In genomic region chr2:130303142-130303541, GRCh38 we compare ENCODE assay signal across 17 cellular contexts. TPM values are rescaled to one million over a fixed set of nuclear protein-coding genes. Genes with fewer than 3 reads are reported as not detected.
DNase-seq lines count a peak whose midpoint lies in the region; ATAC-seq and TF ChIP-seq lines count a peak whose summit lies in the region.
"Had no signal": no experiment of that assay in that cellular context is flagged by ENCODE, and none has a peak within 500 bp of the region (broad histone marks: within the 10 kb centered on the region; RNA-seq: fewer than 3 reads in every experiment).

No MANE protein-coding gene starts in this region.

- H3K4me1 ChIP-seq in MM.1S (ENCODE audit: low read length), result no peaks in the 10 kb centered on the region
- H3K4me1 ChIP-seq: right lobe of liver had no signal

- no peak for TF ChIP-seq CTCF in MM.1S (IDR thresholded peaks at IDR 0.05; ENCODE audit: low read length)

- peak; percentile 86 for ATAC-seq in GM18511 (IDR thresholded peaks at IDR 0.05; ENCODE audit: unreplicated experiment)
- ATAC-seq in GM19455 (IDR thresholded peaks at IDR 0.05; ENCODE audit: unreplicated experiment), result peak; percentile 88
- ATAC-seq in HG02678 (IDR thresholded peaks at IDR 0.05; ENCODE audit: unreplicated experiment), result peak; percentile 82
- peak; percentile 77 for ATAC-seq in HG03280 (IDR thresholded peaks at IDR 0.05; ENCODE audit: unreplicated experiment)
- ATAC-seq in Right ventricle myocardium inferior, result no peak
- ATAC-seq: activated T-cell treated with anti-CD3 and anti-CD28 coated beads, Interleukin-2, amount 50 U/mL, for 72 hours; right lobe of liver; stimulated activated naive B cell treated with anti-CD40 and anti-IgM and Interleukin-4, amounts not matched to agents 10 μg/mL and 1 μg/mL and 100 μg/mL, for 72 hours had no signal

- no peaks in the 10 kb centered on the region for H3K9me3 ChIP-seq in MM.1S (replicated peaks; ENCODE audit: insufficient read depth, low read length)
- H3K9me3 ChIP-seq: right lobe of liver had no signal

- no peaks in the 10 kb centered on the region for H3K9me2 ChIP-seq in MM.1S (replicated peaks; ENCODE audit: insufficient read depth, low read length)

- no peaks in the 10 kb centered on the region for H3K79me2 ChIP-seq in MM.1S (ENCODE audit: low read length)

- DNase-seq in NCI-H187 treated with DMSO at 0.1 percent for 48 hours (lab: John Stamatoyannopoulos, UW) (no peak), MM.1S (no peak), Right ventricle myocardium inferior (ENCODE audit: missing footprints) (no peak), pons (ENCODE audit: low spot score) (no peak)
- DNase-seq: activated T-cell treated with anti-CD3 and anti-CD28 coated beads, Interleukin-2, amount 50 U/mL, for 72 hours; Calu3; KG1; NCI-H69; right lobe of liver; Right ventricle myocardium superior; stimulated activated CD4-positive, alpha-beta T cell treated with anti-CD3 and anti-CD28 coated beads, Interleukin-4, amount 100 ng/mL, for 4 hours; stimulated activated naive B cell treated with anti-CD40 and anti-IgM and Interleukin-4, amounts not matched to agents 10 μg/mL and 1 μg/mL and 100 μg/mL, for 72 hours; T-helper 9 cell had no signal

- intact Hi-C loops in Right ventricle myocardium inferior (cut with DNase I), result no loop called here

- H3F3A ChIP-seq in MM.1S (ENCODE audit: insufficient read depth, low read length), result no peaks in the 10 kb centered on the region

- H3K9ac ChIP-seq in MM.1S (ENCODE audit: low read length), result no peak overlapping the region

- no peaks in the 10 kb centered on the region for H4K20me1 ChIP-seq in MM.1S (ENCODE audit: insufficient read depth, low read length)

- H2AFZ ChIP-seq in MM.1S (ENCODE audit: low read length), result no peak overlapping the region

- no peak overlapping the region for H3K4me3 ChIP-seq in MM.1S (ENCODE audit: low read length)
- H3K4me3 ChIP-seq: right lobe of liver had no signal

- H3K27me3 ChIP-seq in MM.1S (replicated peaks; ENCODE audit: insufficient read depth, low read length), result no peaks in the 10 kb centered on the region
- H3K27me3 ChIP-seq: right lobe of liver had no signal

- H3K27ac ChIP-seq in MM.1S (ENCODE audit: low read length), result no peak overlapping the region
- H3K27ac ChIP-seq: right lobe of liver had no signal

- no peak overlapping the region for H3K4me2 ChIP-seq in MM.1S (ENCODE audit: low read depth, low read length)

- no peaks in the 10 kb centered on the region for H3K36me3 ChIP-seq in MM.1S (replicated peaks; ENCODE audit: insufficient read depth, low read length)
- H3K36me3 ChIP-seq: right lobe of liver had no signal

RNA-seq across cellular contexts. Expression of gene IMP4, which starts 39.6 kb away (rescaled TPM):
- total RNA-seq in Right ventricle myocardium inferior, result 63.7 TPM

RNA-seq across cellular contexts. Expression of gene PTPN18, which starts 52.7 kb away (rescaled TPM):
- total RNA-seq in Right ventricle myocardium inferior, result 16.9 TPM
